In genomic region chr1:232017057-232017456, GRCh38 we compare ENCODE assay signal across 19 cellular contexts.
"Had no signal": no experiment of that assay in that cellular context is flagged by ENCODE, and none has a peak within 500 bp of the region (broad histone marks: within the 10 kb centered on the region; RNA-seq: fewer than 3 reads in every experiment).

No MANE protein-coding gene starts in this region.

- H3K27ac ChIP-seq: brain microvascular endothelial cell, cardiac muscle cell, VCaP had no signal

- H3K27me3 ChIP-seq: brain microvascular endothelial cell, cardiac muscle cell had no signal

- DNase-seq: activated CD4-positive, alpha-beta memory T cell treated with anti-CD3 and anti-CD28 coated beads for 36 hours; activated CD4-positive, alpha-beta T cell treated with anti-CD3 and anti-CD28 coated beads, Interleukin-2, amount 10 ng/mL, durations not matched to agents 7 days and 5 days; activated CD4-positive, CD25-positive, alpha-beta regulatory T cell; activated CD8-positive, alpha-beta memory T cell treated with anti-CD3 and anti-CD28 coated beads for 24 hours; activated effector memory CD4-positive, alpha-beta T cell treated with anti-CD3 and anti-CD28 coated beads, Interleukin-2, amount 50 U/mL, for 16 hours; activated naive CD4-positive, alpha-beta T cell treated with Interleukin-2 at 50 U/mL for 16 hours; activated naive CD8-positive, alpha-beta T cell treated with anti-CD3 and anti-CD28 coated beads, Interleukin-2, amount 50 U/mL, for 24 hours; activated T-cell treated with anti-CD3 and anti-CD28 coated beads, Interleukin-2, amount 50 U/mL, for 4 hours; brain microvascular endothelial cell; NCI-H1092 treated with DMSO at 0.1 percent for 48 hours; NCI-H1417 treated with DMSO at 0.1 percent for 48 hours; NCI-H1694; NCI-H2029; NCI-H524; SHP77; T-helper 1 cell had no signal

- H3K27me3 Mint-ChIP-seq: activated CD4-positive, alpha-beta memory T cell treated with anti-CD3 and anti-CD28 coated beads for 36 hours; activated CD4-positive, alpha-beta T cell treated with anti-CD3 and anti-CD28 coated beads, Interleukin-2, amount 10 ng/mL, durations not matched to agents 7 days and 5 days; activated naive CD8-positive, alpha-beta T cell treated with anti-CD3 and anti-CD28 coated beads, Interleukin-2, amount 50 U/mL, for 24 hours had no signal

- ATAC-seq: activated naive CD4-positive, alpha-beta T cell treated with anti-CD3 and anti-CD28 coated beads, Interleukin-2, amount 50 U/mL, for 72 hours; activated naive CD8-positive, alpha-beta T cell treated with anti-CD3 and anti-CD28 coated beads, Interleukin-2, amount 50 U/mL, for 24 hours; activated T-cell treated with anti-CD3 and anti-CD28 coated beads, Interleukin-2, amount 50 U/mL, for 4 hours had no signal

- H3K4me1 Mint-ChIP-seq: activated CD4-positive, alpha-beta T cell treated with anti-CD3 and anti-CD28 coated beads, Interleukin-2, amount 10 ng/mL, durations not matched to agents 7 days and 5 days; activated naive CD8-positive, alpha-beta T cell treated with anti-CD3 and anti-CD28 coated beads, Interleukin-2, amount 50 U/mL, for 24 hours had no signal

- H3K36me3 ChIP-seq: brain microvascular endothelial cell, cardiac muscle cell had no signal

- H3K4me3 Mint-ChIP-seq: activated CD4-positive, alpha-beta memory T cell treated with anti-CD3 and anti-CD28 coated beads for 36 hours; activated CD4-positive, alpha-beta T cell treated with anti-CD3 and anti-CD28 coated beads, Interleukin-2, amount 10 ng/mL, durations not matched to agents 7 days and 5 days; activated naive CD8-positive, alpha-beta T cell treated with anti-CD3 and anti-CD28 coated beads, Interleukin-2, amount 50 U/mL, for 24 hours; activated T-cell treated with anti-CD3 and anti-CD28 coated beads, Interleukin-2, amount 50 U/mL, for 4 hours had no signal

- H3K27ac Mint-ChIP-seq: activated CD4-positive, alpha-beta memory T cell treated with anti-CD3 and anti-CD28 coated beads for 36 hours; activated CD4-positive, alpha-beta T cell treated with anti-CD3 and anti-CD28 coated beads, Interleukin-2, amount 10 ng/mL, durations not matched to agents 7 days and 5 days; activated naive CD4-positive, alpha-beta T cell treated with anti-CD3 and anti-CD28 coated beads, Interleukin-2, amount 50 U/mL, for 72 hours had no signal

- H3K9me3 Mint-ChIP-seq: activated CD4-positive, alpha-beta memory T cell treated with anti-CD3 and anti-CD28 coated beads for 36 hours; activated CD4-positive, alpha-beta T cell treated with anti-CD3 and anti-CD28 coated beads, Interleukin-2, amount 10 ng/mL, durations not matched to agents 7 days and 5 days; activated naive CD4-positive, alpha-beta T cell treated with anti-CD3 and anti-CD28 coated beads, Interleukin-2, amount 50 U/mL, for 72 hours; activated naive CD8-positive, alpha-beta T cell treated with anti-CD3 and anti-CD28 coated beads, Interleukin-2, amount 50 U/mL, for 24 hours; activated T-cell treated with anti-CD3 and anti-CD28 coated beads, Interleukin-2, amount 50 U/mL, for 4 hours had no signal

- H3K4me3 ChIP-seq: cardiac muscle cell had no signal

- H3K36me3 Mint-ChIP-seq: activated CD4-positive, alpha-beta memory T cell treated with anti-CD3 and anti-CD28 coated beads for 36 hours; activated naive CD4-positive, alpha-beta T cell treated with anti-CD3 and anti-CD28 coated beads, Interleukin-2, amount 50 U/mL, for 72 hours had no signal
